ENCODE assay signal across 10 cellular contexts in genomic region chr7:30312186-30312585, GRCh38.
"Had no signal": no experiment of that assay in that cellular context is flagged by ENCODE, and none has a peak within 500 bp of the region (broad histone marks: within the 10 kb centered on the region; RNA-seq: fewer than 3 reads in every experiment).

No MANE protein-coding gene starts in this region.

- ATAC-seq: effector memory CD8-positive, alpha-beta T cell; lower lobe of right lung; right cardiac atrium had no signal

- H3K36me3 Mint-ChIP-seq: mesothelial cell of epicardium had no signal

- H3K9me3 Mint-ChIP-seq: effector memory CD8-positive, alpha-beta T cell; mesothelial cell of epicardium had no signal

- DNase-seq: activated CD4-positive, alpha-beta T cell treated with anti-CD3 and anti-CD28 coated beads, Interleukin-2, amount 10 ng/mL, durations not matched to agents 24 days and 14 days; activated naive CD4-positive, alpha-beta T cell treated with anti-CD3 and anti-CD28 coated beads, Interleukin-2, amount 50 U/mL, for 16 hours; activated T-cell treated with anti-CD3 and anti-CD28 coated beads, Interleukin-2, amount 50 U/mL, for 1 hour; adrenal gland; brain microvascular endothelial cell; effector memory CD8-positive, alpha-beta T cell; lower lobe of right lung; right cardiac atrium; small intestine had no signal

- H3K27ac Mint-ChIP-seq: activated CD4-positive, alpha-beta T cell treated with anti-CD3 and anti-CD28 coated beads, Interleukin-2, amount 10 ng/mL, durations not matched to agents 24 days and 14 days; mesothelial cell of epicardium had no signal

- H3K4me3 Mint-ChIP-seq: activated CD4-positive, alpha-beta T cell treated with anti-CD3 and anti-CD28 coated beads, Interleukin-2, amount 10 ng/mL, durations not matched to agents 24 days and 14 days; effector memory CD8-positive, alpha-beta T cell; mesothelial cell of epicardium had no signal

- H3K27me3 Mint-ChIP-seq: activated CD4-positive, alpha-beta T cell treated with anti-CD3 and anti-CD28 coated beads, Interleukin-2, amount 10 ng/mL, durations not matched to agents 24 days and 14 days; effector memory CD8-positive, alpha-beta T cell had no signal
